9 cellular contexts compared by ENCODE assay signal in the genomic region with DNA sequence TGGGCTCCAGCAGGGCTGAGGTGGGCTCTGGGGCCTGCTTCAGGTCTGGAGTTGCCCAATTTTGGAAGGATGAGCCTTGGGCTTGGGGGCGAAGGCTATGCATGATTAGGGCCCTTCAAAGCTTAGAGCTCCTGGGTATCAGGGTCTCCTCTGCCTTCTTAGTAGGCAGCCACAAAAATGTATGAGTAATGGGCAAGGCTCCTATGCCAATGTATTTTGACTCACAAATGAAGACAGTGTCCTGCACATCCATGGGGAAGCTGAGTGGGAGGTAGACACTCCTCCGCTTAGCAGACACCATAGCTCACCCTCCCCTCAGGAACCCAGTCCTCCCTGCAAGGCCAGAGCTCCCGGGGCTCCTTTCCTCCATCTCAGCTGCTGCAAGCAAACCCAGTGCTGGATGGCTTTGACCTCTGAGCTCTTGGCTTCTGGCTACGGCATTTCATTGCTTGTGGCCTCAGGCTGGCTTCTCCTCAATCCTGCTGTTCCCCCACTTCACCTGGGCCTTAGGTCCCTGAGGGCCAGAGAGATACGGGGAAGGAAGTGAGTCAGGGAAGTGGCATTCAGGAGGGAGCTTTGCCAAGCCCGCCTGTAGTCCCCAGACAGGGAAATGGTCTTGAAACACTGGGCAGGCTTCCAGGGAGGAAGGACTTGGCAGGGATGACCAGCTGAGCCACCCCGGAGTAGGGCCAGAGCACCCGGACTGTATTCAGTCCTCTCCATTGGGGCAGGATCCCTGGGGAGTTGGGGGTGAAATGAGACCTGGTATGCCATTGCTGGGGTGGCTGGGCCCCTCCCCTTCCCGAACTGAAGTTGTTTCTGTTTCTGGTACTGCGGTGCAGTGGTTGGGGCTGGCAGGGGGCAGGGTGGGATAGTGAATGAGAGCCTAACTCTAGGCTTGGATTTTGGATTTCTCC. TPM values are rescaled to one million over a fixed set of nuclear protein-coding genes. Genes with fewer than 3 reads are reported as not detected.
DNase-seq lines count a peak whose midpoint lies in the region; ATAC-seq, FAIRE-seq and TF ChIP-seq lines count a peak whose summit lies in the region.
"Had no signal": no experiment of that assay in that cellular context is flagged by ENCODE, and none has a peak within 500 bp of the region (broad histone marks: within the 10 kb centered on the region; RNA-seq: fewer than 3 reads in every experiment).

No MANE protein-coding gene starts in this region.

- no peaks in the 10 kb centered on the region for H3K4me1 Mint-ChIP-seq in activated T-helper 17 cell treated with anti-CD3 and anti-CD28 coated beads, Interleukin-2, amount 50 U/mL, for 72 hours

- no peak for TF ChIP-seq CTCF in C4-2B (conservative IDR thresholded peaks at IDR 0.05)
- no peak for TF ChIP-seq CTCF in H1 (IDR thresholded peaks at IDR 0.05; ENCODE audit: control extremely low read depth in 1 of 3, insufficient read depth in 1 of 3, low read depth in 1 of 3, low read length in 3 of 3)

- H3K4me3 ChIP-seq in H1 (ENCODE audit: extremely low read depth in 1 of 4, insufficient read depth in 2 of 4, low read depth in 3 of 4, low read length in 4 of 4), result no peak overlapping the region

- H4K5ac ChIP-seq in H1 (ENCODE audit: insufficient read length, low read depth, low read length), result no peak overlapping the region

- no peak overlapping the region for H3K18ac ChIP-seq in H1 (ENCODE audit: extremely low read depth, low read length)

- no peak for TF ChIP-seq EP300 in H1 (IDR thresholded peaks at IDR 0.05; ENCODE audit: borderline replicate concordance in 1 of 2, low read depth in 2 of 2, low read length in 2 of 2)

- no peak overlapping the region for H2BK5ac ChIP-seq in H1 (ENCODE audit: low read depth, low read length)

- DNase-seq in NCI-H2196 (lab: John Stamatoyannopoulos, UW; ENCODE audit: unreplicated experiment) (peak; percentile 93), H1 (ENCODE audit: low read depth in 1 of 2, low spot score in 2 of 2) (no peak), midbrain (lab: John Stamatoyannopoulos, UW) (peak; percentile 59), NCI-H524 (lab: John Stamatoyannopoulos, UW) (no peak)

- H3K9ac ChIP-seq in H1 (replicated peaks in 1 of 4; ENCODE audit: extremely low read depth in 1 of 4, low read depth in 3 of 4, low read length in 3 of 4), result no peak overlapping the region

- no peak overlapping the region for H3K27ac Mint-ChIP-seq in activated T-helper 17 cell treated with anti-CD3 and anti-CD28 coated beads, Interleukin-2, amount 50 U/mL, for 72 hours

- H3K79me1 ChIP-seq in H1 (ENCODE audit: low read depth, low read length), result no peaks in the 10 kb centered on the region

- no peaks in the 10 kb centered on the region for H3K79me2 ChIP-seq in H1 (ENCODE audit: control insufficient read depth in 1 of 2, insufficient read depth in 2 of 2, low read length in 2 of 2)

- no peak for ATAC-seq in HG03378 (IDR thresholded peaks at IDR 0.05; ENCODE audit: unreplicated experiment)
- no peak for ATAC-seq in HG03460 (IDR thresholded peaks at IDR 0.05; ENCODE audit: unreplicated experiment)
- ATAC-seq in activated T-helper 17 cell treated with anti-CD3 and anti-CD28 coated beads, Interleukin-2, amount 50 U/mL, for 72 hours (replicated peaks), result no peak

- no peak overlapping the region for H2AK5ac ChIP-seq in H1 (ENCODE audit: low read depth, low read length)

- peaks cover 0 to 11% (median 7%) of the 10 kb centered on the region in 4 experiments; a peak in 4 of 7 replicates for H3K4me1 ChIP-seq in H1 (replicated peaks in 1 of 4; ENCODE audit: control insufficient read depth in 3 of 4, insufficient read depth in 4 of 4, low read length in 3 of 4)

- no peak overlapping the region for H3K56ac ChIP-seq in H1 (replicated peaks; ENCODE audit: insufficient read length, low read depth, low read length)

- H2BK20ac ChIP-seq in H1 (ENCODE audit: low read length), result no peak overlapping the region

- no peak for FAIRE-seq in H1 (lab: Jason Lieb, UNC)
- FAIRE-seq: colon had no signal

- no peaks in the 10 kb centered on the region for H3K9me3 Mint-ChIP-seq in activated T-helper 17 cell treated with anti-CD3 and anti-CD28 coated beads, Interleukin-2, amount 50 U/mL, for 72 hours

- H3K27ac ChIP-seq in C4-2B (peak overlapping the region; percentile 54), H1 (ENCODE audit: low read depth, low read length) (no peak overlapping the region)

- WGBS in H1 (ENCODE audit: extremely low coverage in 1 of 2, insufficient coverage in 1 of 2, insufficient read length in 1 of 2, insufficient replicate concordance in 2 of 2, low coverage in 1 of 2, low lambda C conversion rate in 2 of 2, missing lambda C conversion rate in 1 of 2), 2 experiments, result 84% methylated on average over 9 of the region's 10 CpGs; no CpG with 5 or more reads in 1 of the 2 experiments

- H3K4me3 Mint-ChIP-seq in activated T-helper 17 cell treated with anti-CD3 and anti-CD28 coated beads, Interleukin-2, amount 50 U/mL, for 72 hours, result no peak overlapping the region

- POLR2A ChIA-PET in H1 (lab: Charles Lee; ENCODE audit: partially characterized antibody), result interaction anchor here (1.0 to 2.7 kb wide), 5 partner anchors 8 to 66 kb away, joined by 3 to 7 read pairs (median 3); no protein-coding TSS in a partner anchor

- CTCF ChIA-PET in H1 (lab: Charles Lee; ENCODE audit: partially characterized antibody), result interaction anchor here (0.7 to 12.8 kb wide), 19 partner anchors 8 to 216 kb away, joined by 3 to 135 read pairs (median 5); no protein-coding TSS in a partner anchor

- no peak for TF ChIP-seq POLR2A in H1 (IDR thresholded peaks at IDR 0.05; ENCODE audit: control extremely low read depth in 1 of 2, low read depth in 2 of 2, low read length in 2 of 2)

- no peak overlapping the region for H3K14ac ChIP-seq in H1 (ENCODE audit: insufficient read length)

- H4K8ac ChIP-seq in H1 (ENCODE audit: extremely low read depth, insufficient read depth, low read length), result 0 out of 2 replicates have a peak overlapping the region, but pooled peaks have one; percentile 35

- no peaks in the 10 kb centered on the region for H4K20me1 ChIP-seq in H1 (replicated peaks in 1 of 2; ENCODE audit: control insufficient read depth in 1 of 2, insufficient read depth in 2 of 2, low read length in 2 of 2)

- H3K23me2 ChIP-seq in H1 (ENCODE audit: low read depth, low read length), result peaks cover 4% of the 10 kb centered on the region; the same call in 1 of the 2 replicates

- no peak overlapping the region for H3K4ac ChIP-seq in H1 (replicated peaks; ENCODE audit: insufficient read length, low read depth, low read length)

- H3K27me3 ChIP-seq in H1 (replicated peaks in 1 of 4; ENCODE audit: control insufficient read depth in 3 of 4, extremely low read depth in 1 of 4, insufficient read depth in 3 of 4, low read length in 3 of 4), result peaks cover 18 to 27% (median 27%) of the 10 kb centered on the region in 4 experiments

- H3K4me2 ChIP-seq in H1 (ENCODE audit: insufficient read depth in 1 of 2, low read depth in 2 of 2, low read length in 2 of 2), result no peak overlapping the region

- no peak overlapping the region for H3K23ac ChIP-seq in H1 (ENCODE audit: insufficient read length)

- no peaks in the 10 kb centered on the region for H3K36me3 Mint-ChIP-seq in activated T-helper 17 cell treated with anti-CD3 and anti-CD28 coated beads, Interleukin-2, amount 50 U/mL, for 72 hours (ENCODE audit: low read depth)

- no peaks in the 10 kb centered on the region for H3K36me3 ChIP-seq in H1 (ENCODE audit: control insufficient read depth in 2 of 4, insufficient read depth in 4 of 4, low read length in 3 of 4)

- H2BK15ac ChIP-seq in H1 (ENCODE audit: low read length), result no peak overlapping the region

- no peak overlapping the region for H4K91ac ChIP-seq in H1 (replicated peaks; ENCODE audit: insufficient read length, low read length)

- H2BK120ac ChIP-seq in H1 (replicated peaks; ENCODE audit: low read depth, low read length), result no peak overlapping the region

- no peak overlapping the region for H2BK12ac ChIP-seq in H1 (ENCODE audit: low read depth, low read length)

- no peak overlapping the region; the same call in 1 of the 2 replicates for H2AFZ ChIP-seq in H1 (ENCODE audit: low read length)

- peaks cover 30% of the 10 kb centered on the region for H3K27me3 Mint-ChIP-seq in activated T-helper 17 cell treated with anti-CD3 and anti-CD28 coated beads, Interleukin-2, amount 50 U/mL, for 72 hours

- no peaks in the 10 kb centered on the region for H3K9me3 ChIP-seq in H1 (ENCODE audit: insufficient read depth in 2 of 2, low read depth in 1 of 2, low read length in 1 of 2)

- no peak for TF ChIP-seq RAD21 in H1 (IDR thresholded peaks at IDR 0.05 in 1 of 2, conservative IDR thresholded peaks at IDR 0.05 in 1 of 2; ENCODE audit: low read depth in 2 of 2, low read length in 2 of 2)

TF ChIP-seq in H1, 55 proteins besides CTCF, POLR2A, EP300 and RAD21 (continues in another document):
- TF ChIP-seq SP1 (IDR thresholded peaks at IDR 0.05; ENCODE audit: low read depth, low read length) (no peak), BACH1 (IDR thresholded peaks at IDR 0.05; ENCODE audit: low read length) (no peak), ASH2L (IDR thresholded peaks at IDR 0.05; ENCODE audit: low read length) (no peak), SP4 (IDR thresholded peaks at IDR 0.05; ENCODE audit: low read length) (no peak), CBX8 (IDR thresholded peaks at IDR 0.05; ENCODE audit: borderline replicate concordance, low read depth, low read length) (no peak), CTBP2 (IDR thresholded peaks at IDR 0.05; ENCODE audit: borderline replicate concordance, insufficient read depth, insufficient read length, low read length) (no peak), MAFK (IDR thresholded peaks at IDR 0.05; ENCODE audit: low read depth, low read length) (no peak), YY1 (IDR thresholded peaks at IDR 0.05; ENCODE audit: low read depth, low read length) (no peak), POU5F1 (IDR thresholded peaks at IDR 0.05; ENCODE audit: low read depth, low read length) (no peak), SRF (IDR thresholded peaks at IDR 0.05; ENCODE audit: low read depth, low read length) (no peak), TAF7 (optimal IDR thresholded peaks at IDR 0.05; ENCODE audit: borderline replicate concordance, low read depth, low read length) (no peak)

RNA-seq across cellular contexts. Expression of a gene that starts 4.4 kb away (rescaled TPM):
- total RNA-seq in H1 (2021; fragmentation: NEBNext Ultra II Directional; extraction: Animal tissue kit (Norgen Biotek cat#: 25700)), result 0.37 and 0.71 TPM in 2 replicates
- 0.22 and 0.35 TPM in 2 replicates for polyA plus RNA-seq in H1 (2011; rRNA removed)
- polyA plus RNA-seq in H1 (2011; cell fraction: cytosol; rRNA removed), result 0.40 TPM
- polyA plus RNA-seq in H1 (2011; cell fraction: nucleus; rRNA removed), result 2.4 TPM
- 0.54 to 0.84 TPM (median 0.60 TPM) in 4 replicates for polyA plus RNA-seq in H1 (2012, experiment 1 of 2)
- 0.17 TPM for polyA plus RNA-seq in H1 (2012, experiment 2 of 2)
- polyA plus RNA-seq in H1 (2013, experiment 1 of 2), result 0.20 TPM
- 0.37 TPM for polyA plus RNA-seq in H1 (2013, experiment 2 of 2)
- 0.35 and 1.1 TPM in 2 replicates for polyA minus RNA-seq in H1 (2011; rRNA and poly(A)+ RNA removed)
- 1.5 TPM for polyA minus RNA-seq in H1 (2011; cell fraction: cytosol; rRNA and poly(A)+ RNA removed)
- polyA minus RNA-seq in H1 (2011; cell fraction: nucleus; rRNA and poly(A)+ RNA removed), result 0.40 TPM
- total RNA-seq in activated T-helper 17 cell treated with anti-CD3 and anti-CD28 coated beads, Interleukin-2, amount 50 U/mL, for 72 hours, result under 1 TPM in 1 of 2 donors, not detected in 1; 0.40 TPM

Comparison
In these comparisons a context has a peak if more than half of its experiments do, and no peak if none do; other contexts are left out.
1. DNase-seq: peak in NCI-H2196 (single experiment) and midbrain (single experiment); none in H1 (0 of 2) and NCI-H524 (0 of 2).